ENCODE assay signal across 17 cellular contexts in genomic region chr2:9720352-9721093, GRCh38.
DNase-seq lines count a peak whose midpoint lies in the region; ATAC-seq, FAIRE-seq and TF ChIP-seq lines count a peak whose summit lies in the region.
"Had no signal": no experiment of that assay in that cellular context is flagged by ENCODE, and none has a peak within 500 bp of the region (broad histone marks: within the 10 kb centered on the region; RNA-seq: fewer than 3 reads in every experiment).

No MANE protein-coding gene starts in this region.

- H3K27me3 ChIP-seq in GM23248 (replicated peaks; ENCODE audit: insufficient read depth) (no peaks in the 10 kb centered on the region), Caco-2 (replicated peaks; ENCODE audit: control insufficient read depth, insufficient read depth, low read length) (no peaks in the 10 kb centered on the region)
- H3K27me3 ChIP-seq: suprapubic skin had no signal

- H3K9me3 ChIP-seq in GM23248 (ENCODE audit: low read depth) (no peaks in the 10 kb centered on the region), OCI-LY7 (ENCODE audit: low read length) (no peaks in the 10 kb centered on the region), Caco-2 (no peaks in the 10 kb centered on the region)
- H3K9me3 ChIP-seq: suprapubic skin had no signal

- no peaks in the 10 kb centered on the region for H3K4me1 Mint-ChIP-seq in neural crest cell
- H3K4me1 Mint-ChIP-seq in Caco-2 (ENCODE audit: low read depth, unreplicated experiment): no peaks in the 10 kb centered on the region
- H3K4me1 Mint-ChIP-seq: T-cell had no signal

- H3K9ac ChIP-seq in GM23248: no peak overlapping the region

- H3K4me2 ChIP-seq in GM23248 (ENCODE audit: unreplicated experiment) (no peak overlapping the region), OCI-LY7 (ENCODE audit: low read length) (no peak overlapping the region)

- peak overlapping the region; percentile 57; the same call in 1 of the 2 replicates for H2AFZ ChIP-seq in GM23248
- no peak overlapping the region for H2AFZ ChIP-seq in OCI-LY7 (ENCODE audit: low read length)

- BruUV-seq in OCI-LY7 (replicated peaks; lab: Mats Ljungman, UMichigan) (no TSS peak), Caco-2 (replicated peaks; lab: Mats Ljungman, UMichigan) (no TSS peak)

- WGBS in GM23248 (ENCODE audit: low coverage in 1 of 2, low lambda C conversion rate in 2 of 2, missing lambda C conversion rate in 2 of 2), 2 experiments: 89 to 96% methylated on average over 9 of the region's 9 CpGs

- H3F3A ChIP-seq in GM23248 (ENCODE audit: insufficient read depth): no peaks in the 10 kb centered on the region

- H3K27ac Mint-ChIP-seq in neural crest cell (ENCODE audit: unreplicated experiment): peak overlapping the region; percentile 57
- no peak overlapping the region for H3K27ac Mint-ChIP-seq in Caco-2 (ENCODE audit: unreplicated experiment)
- H3K27ac Mint-ChIP-seq: T-cell had no signal

- FAIRE-seq in D721Med (lab: Jason Lieb, UNC): no peak
- FAIRE-seq: RCC 7860 had no signal

- H4K20me1 ChIP-seq in GM23248 (ENCODE audit: insufficient read depth): no peaks in the 10 kb centered on the region
- H4K20me1 ChIP-seq in OCI-LY7 (ENCODE audit: insufficient read depth, low read length): no peaks in the 10 kb centered on the region

- no peaks in the 10 kb centered on the region for H3K27me3 Mint-ChIP-seq in neural crest cell (ENCODE audit: low read depth)
- no peaks in the 10 kb centered on the region for H3K27me3 Mint-ChIP-seq in Caco-2 (ENCODE audit: insufficient read depth, unreplicated experiment)
- H3K27me3 Mint-ChIP-seq: T-cell had no signal

- H3K9me3 Mint-ChIP-seq in neural crest cell: no peaks in the 10 kb centered on the region
- H3K9me3 Mint-ChIP-seq in Caco-2 (ENCODE audit: unreplicated experiment): no peaks in the 10 kb centered on the region
- H3K9me3 Mint-ChIP-seq: T-cell had no signal

- H3K36me3 ChIP-seq in GM23248 (ENCODE audit: low read depth) (no peaks in the 10 kb centered on the region), OCI-LY7 (ENCODE audit: insufficient read depth, low read length) (no peaks in the 10 kb centered on the region), Caco-2 (ENCODE audit: control insufficient read depth, insufficient read depth, low read length) (no peaks in the 10 kb centered on the region)
- H3K36me3 ChIP-seq: suprapubic skin had no signal

- in situ Hi-C loops in GM23248 (cut with MboI): no loop called here

- TF ChIP-seq CTCF in OCI-LY7 (conservative IDR thresholded peaks at IDR 0.05; ENCODE audit: low read length): no peak
- no peak for TF ChIP-seq CTCF in neural crest cell (conservative IDR thresholded peaks at IDR 0.05)
- no peak for TF ChIP-seq CTCF in D721Med (IDR thresholded peaks at IDR 0.05; ENCODE audit: insufficient read depth, missing control alignments)
- no peak for TF ChIP-seq CTCF in GM20000 (IDR thresholded peaks at IDR 0.05; ENCODE audit: extremely low read depth, missing control alignments)
- TF ChIP-seq CTCF in Caco-2 (IDR thresholded peaks at IDR 0.05; ENCODE audit: insufficient read depth in 1 of 2, low read depth in 1 of 2, low read length in 1 of 2, severe bottlenecking in 1 of 2, unreplicated experiment in 1 of 2): no peak

- H3K79me2 ChIP-seq in GM23248 (ENCODE audit: insufficient read depth) (no peaks in the 10 kb centered on the region), OCI-LY7 (ENCODE audit: insufficient read depth, low read depth, low read length) (no peaks in the 10 kb centered on the region)

- no peaks in the 10 kb centered on the region for H3K9me2 ChIP-seq in GM23248 (ENCODE audit: insufficient read depth)
- H3K9me2 ChIP-seq in OCI-LY7 (ENCODE audit: insufficient read depth, low read length): no peaks in the 10 kb centered on the region

- H3K4me1 ChIP-seq in GM23248 (ENCODE audit: insufficient read depth): no peaks in the 10 kb centered on the region
- H3K4me1 ChIP-seq in OCI-LY7 (ENCODE audit: insufficient read depth, low read length, poor library complexity, severe bottlenecking): peaks cover 10% of the 10 kb centered on the region
- peaks cover 4% of the 10 kb centered on the region; the same call in 1 of the 2 replicates for H3K4me1 ChIP-seq in Caco-2
- H3K4me1 ChIP-seq: suprapubic skin had no signal

- no peak for ATAC-seq in GM18519 (IDR thresholded peaks at IDR 0.05; ENCODE audit: low FRiP score, unreplicated experiment)
- ATAC-seq: left lobe of liver, T-cell had no signal

- intact Hi-C loops in OCI-LY7 (cut with micrococcal nuclease; ENCODE audit: unreplicated experiment): no loop called here
- intact Hi-C loops in Caco-2 (cut with micrococcal nuclease; ENCODE audit: unreplicated experiment): no loop called here

- CTCF ChIA-PET in OCI-LY7 (lab: Charles Lee; ENCODE audit: unreplicated experiment): no interaction called here
- CTCF ChIA-PET in Caco-2 (lab: Charles Lee): no interaction called here

- H3K4me3 Mint-ChIP-seq in neural crest cell (no peak overlapping the region), Caco-2 (ENCODE audit: unreplicated experiment) (no peak overlapping the region)
- H3K4me3 Mint-ChIP-seq: T-cell had no signal

- no peak for DNase-seq in GM23248
- DNase-seq in NCI-H146 (lab: John Stamatoyannopoulos, UW): peak; percentile 81
- peak; percentile 58 for DNase-seq in OCI-LY7 (ENCODE audit: low spot score)
- DNase-seq in neural crest cell (ENCODE audit: low read depth, low spot score): no peak
- no peak for DNase-seq in D721Med (ENCODE audit: insufficient read length, low spot score)
- no peak for DNase-seq in GM20000 (ENCODE audit: low spot score)
- no peak for DNase-seq in Caco-2
- DNase-seq: activated gamma-delta T cell treated with Interleukin-2 at 50 U/mL for 16 hours, dermis blood vessel endothelial cell, hippocampal formation, NCI-H446, T-cell had no signal

- no peaks in the 10 kb centered on the region for H3K36me3 Mint-ChIP-seq in neural crest cell (ENCODE audit: low read depth)
- no peaks in the 10 kb centered on the region for H3K36me3 Mint-ChIP-seq in Caco-2 (ENCODE audit: insufficient read depth, unreplicated experiment)
- H3K36me3 Mint-ChIP-seq: T-cell had no signal

- POLR2A ChIA-PET in OCI-LY7 (lab: Charles Lee) (no interaction called here), Caco-2 (lab: Charles Lee) (no interaction called here)

- H3K4me3 ChIP-seq in GM23248 (no peak overlapping the region), OCI-LY7 (ENCODE audit: low read depth, low read length, poor library complexity, severe bottlenecking) (no peak overlapping the region), Caco-2 (ENCODE audit: low read depth, low read length) (no peak overlapping the region)
- H3K4me3 ChIP-seq: suprapubic skin had no signal

- H3K27ac ChIP-seq in GM23248 (no peak overlapping the region), OCI-LY7 (ENCODE audit: low read depth, low read length, poor library complexity, severe bottlenecking) (no peak overlapping the region)
- H3K27ac ChIP-seq: C4-2B, suprapubic skin had no signal

Comparison
In these comparisons a context has a peak if more than half of its experiments do, and no peak if none do; other contexts are left out.
1. DNase-seq: peak in NCI-H146 (single experiment) and OCI-LY7 (single experiment); none in GM23248 (single experiment), neural crest cell (single experiment), D721Med (single experiment), GM20000 (single experiment) and Caco-2 (0 of 2).